8 cellular contexts compared by ENCODE assay signal in genomic region chr12:120225200-120225558, GRCh38. TPM values are rescaled to one million over a fixed set of nuclear protein-coding genes. Genes with fewer than 3 reads are reported as not detected.
A peak's percentile ranks its signal among the peaks of the same experiment; 100 is the strongest.
DNase-seq lines count a peak whose midpoint lies in the region; ATAC-seq and TF ChIP-seq lines count a peak whose summit lies in the region.
"Had no signal": no experiment of that assay in that cellular context is flagged by ENCODE, and none has a peak within 500 bp of the region (broad histone marks: within the 10 kb centered on the region; RNA-seq: fewer than 3 reads in every experiment).

No MANE protein-coding gene starts in this region.

- DNase-seq in GM23248 (no peak), RWPE1 (ENCODE audit: low spot score) (no peak), gastrocnemius medialis (no peak), AML-193 (lab: John Stamatoyannopoulos, UW) (no peak), ovary (no peak), NCI-H128 (lab: John Stamatoyannopoulos, UW; ENCODE audit: unreplicated experiment) (no peak)
- DNase-seq: activated T-cell treated with anti-CD3 and anti-CD28 coated beads, Interleukin-2, amount 50 U/mL, for 1 hour had no signal

- CTCF ChIA-PET in RWPE1 (lab: Yijun Ruan, JAX): interaction anchor here (1.4 kb wide), 1 partner anchor 40 kb away, joined by 5 read pairs; the partner anchor contains the start of gene PXN

- no peaks in the 10 kb centered on the region for H4K20me1 ChIP-seq in GM23248 (ENCODE audit: insufficient read depth)

- no peak overlapping the region for H3K4me3 ChIP-seq in GM23248
- no peak overlapping the region for H3K4me3 ChIP-seq in gastrocnemius medialis
- no peak overlapping the region for H3K4me3 ChIP-seq in ovary

- peaks cover 43% of the 10 kb centered on the region for H3F3A ChIP-seq in GM23248 (ENCODE audit: insufficient read depth)

- no peaks in the 10 kb centered on the region for H3K9me2 ChIP-seq in GM23248 (ENCODE audit: insufficient read depth)

- POLR2A ChIA-PET in RWPE1 (lab: Yijun Ruan, JAX; ENCODE audit: low non-redundant PET): no interaction called here

- H2AFZ ChIP-seq in GM23248: no peak overlapping the region

- no peak overlapping the region for H3K4me2 ChIP-seq in GM23248 (ENCODE audit: unreplicated experiment)

- peaks cover 100% of the 10 kb centered on the region for H3K79me2 ChIP-seq in GM23248 (ENCODE audit: insufficient read depth)

- 59 to 65% methylated on average over 9 of the region's 9 CpGs for WGBS in GM23248 (ENCODE audit: low coverage in 1 of 2, low lambda C conversion rate in 2 of 2, missing lambda C conversion rate in 2 of 2), 2 experiments
- WGBS in ovary, 3 donors: 57 to 70% (median 60%) methylated on average over 9 of the region's 9 CpGs

- H3K27ac ChIP-seq in GM23248 (peak overlapping the region; percentile 50), RWPE1 (peak overlapping the region; percentile 79), gastrocnemius medialis (peak overlapping the region; percentile 67 to 99 (median 98)), ovary (no peak overlapping the region)

- TF ChIP-seq CTCF in RWPE1 (conservative IDR thresholded peaks at IDR 0.05; ENCODE audit: low read depth) (no peak), gastrocnemius medialis (IDR thresholded peaks at IDR 0.05 in 4 of 5, conservative IDR thresholded peaks at IDR 0.05 in 1 of 5) (no peak), ovary (IDR thresholded peaks at IDR 0.05) (no peak)

- peaks cover 14% of the 10 kb centered on the region; the same call in 1 of the 2 replicates for H3K36me3 ChIP-seq in GM23248 (ENCODE audit: low read depth)
- H3K36me3 ChIP-seq in gastrocnemius medialis: peaks cover 2 to 40% of the 10 kb centered on the region in 2 donors
- H3K36me3 ChIP-seq in ovary: no peaks in the 10 kb centered on the region

- TF ChIP-seq EP300 in ovary (IDR thresholded peaks at IDR 0.05): no peak

- in situ Hi-C loops in GM23248 (cut with MboI): loop anchor here (10.0 kb wide), 1 partner anchor 50 kb away; no protein-coding TSS in a partner anchor
- in situ Hi-C loops in gastrocnemius medialis (cut with MboI; ENCODE audit: low sequenced_read_pairs in 4 of 4): loop anchor here (5.0 kb wide), 2 partner anchors 37 to 42 kb away; partner anchors contain the start of gene PXN (in 2 of the 4)

- H3K9me3 ChIP-seq in GM23248 (ENCODE audit: low read depth) (no peaks in the 10 kb centered on the region), gastrocnemius medialis (no peaks in the 10 kb centered on the region), ovary (no peaks in the 10 kb centered on the region)

- intact Hi-C loops in gastrocnemius medialis (cut with DNase I; ENCODE audit: low total_unique reads): no loop called here
- intact Hi-C loops in ovary (cut with DNase I): no loop called here

- H3K4me1 ChIP-seq in GM23248 (ENCODE audit: insufficient read depth) (peaks cover 32% of the 10 kb centered on the region), gastrocnemius medialis (peaks cover 48 to 53% of the 10 kb centered on the region in 2 donors), ovary (ENCODE audit: insufficient read depth) (peaks cover 18% of the 10 kb centered on the region)

- no peak for TF ChIP-seq POLR2A in gastrocnemius medialis (IDR thresholded peaks at IDR 0.05)
- no peak for TF ChIP-seq POLR2A in ovary (IDR thresholded peaks at IDR 0.05)

- H3K9ac ChIP-seq in GM23248: peak overlapping the region; percentile 31; the same call in 1 of the 2 replicates

- H3K27me3 ChIP-seq in GM23248 (replicated peaks; ENCODE audit: insufficient read depth) (no peaks in the 10 kb centered on the region), gastrocnemius medialis (no peaks in the 10 kb centered on the region), ovary (no peaks in the 10 kb centered on the region)

- peak; percentile 2 for ATAC-seq in esophagus mucosa
- no peak for ATAC-seq in gastrocnemius medialis

RNA-seq across cellular contexts. Expression of gene RPLP0, which starts 24.3 kb away (rescaled TPM):
- total RNA-seq in GM23248 (2014; rRNA removed; shearing (Covaris generic)): 4,120 and 4,786 TPM in 2 replicates
- polyA plus RNA-seq in GM23248 (2016; fragmentation: Nextera tagmentation; extraction: Ambion mirVana) (1,272 and 1,276 TPM in 2 replicates), ovary (1,000 to 10,000 TPM; 2,860 to 5,035 TPM)
- total RNA-seq in esophagus mucosa (3,286 TPM), gastrocnemius medialis (1,000 to 10,000 TPM; 2,008 to 3,982 (median 3,189) TPM), ovary (1,000 to 10,000 TPM; 2,634 to 4,152 (median 2,941) TPM)

RNA-seq across cellular contexts. Expression of gene GCN1, which starts 30.7 kb away (rescaled TPM):
- total RNA-seq in GM23248 (2014; rRNA removed; shearing (Covaris generic)): 74.8 and 79.7 TPM in 2 replicates
- 24.2 and 24.5 TPM in 2 replicates for polyA plus RNA-seq in GM23248 (2016; fragmentation: Nextera tagmentation; extraction: Ambion mirVana)
- 65.0 TPM for total RNA-seq in esophagus mucosa
- 10 to 100 TPM; 58.2 to 99.7 (median 87.4) TPM for total RNA-seq in gastrocnemius medialis
- total RNA-seq in ovary: 10 to 100 TPM; 34.6 to 86.2 (median 69.8) TPM
- polyA plus RNA-seq in ovary: 10 to 100 TPM; 22.6 to 25.6 TPM

RNA-seq across cellular contexts. Expression of gene PXN, which starts 40.4 kb away (rescaled TPM):
- 63.7 and 87.2 TPM in 2 replicates for total RNA-seq in GM23248 (2014; rRNA removed; shearing (Covaris generic))
- polyA plus RNA-seq in GM23248 (2016; fragmentation: Nextera tagmentation; extraction: Ambion mirVana) (134 and 135 TPM in 2 replicates), ovary (10 to 100 TPM; 34.7 to 49.2 TPM)
- total RNA-seq in esophagus mucosa (23.6 TPM), gastrocnemius medialis (100 to 1,000 TPM in 1 of 4 donors, 10 to 100 TPM in 3; 48.8 to 102 (median 77.9) TPM), ovary (10 to 100 TPM; 25.0 to 78.0 (median 44.7) TPM)

Comparison
In these comparisons a context has a peak if more than half of its experiments do, and no peak if none do; other contexts are left out.
1. H3K27ac ChIP-seq: peak in GM23248 (single experiment), RWPE1 (single experiment) and gastrocnemius medialis (4 of 4); none in ovary (0 of 2).